In genomic region chr1:45014403-45015028, GRCh38 we compare ENCODE assay signal across 8 cellular contexts. TPM values are rescaled to one million over a fixed set of nuclear protein-coding genes. Genes with fewer than 3 reads are reported as not detected.
DNase-seq lines count a peak whose midpoint lies in the region; ATAC-seq and TF ChIP-seq lines count a peak whose summit lies in the region.

No MANE protein-coding gene starts in this region.

- peak; percentile 73 to 75 for DNase-seq in AML-193 (lab: John Stamatoyannopoulos, UW)
- peak; percentile 71 for DNase-seq in HEK293T (ENCODE audit: extremely low spot score)
- DNase-seq in NCI-H69 (lab: John Stamatoyannopoulos, UW), result peak; percentile 67
- peak; percentile 76 to 80 for DNase-seq in activated CD4-positive, alpha-beta T cell treated with anti-CD3 and anti-CD28 coated beads, Interleukin-2, amount 50 U/mL, for 4 hours
- DNase-seq in dermis blood vessel endothelial cell, result peak; percentile 94
- DNase-seq in lung microvascular endothelial cell (ENCODE audit: low read depth in 2 of 2), result peak; percentile 88 to 92
- peak; percentile 45 for DNase-seq in stimulated activated CD8-positive, alpha-beta memory T cell treated with anti-CD3 and anti-CD28 coated beads, Interleukin-12 subunit alpha, Interleukin-12 subunit beta, amount 100 ng/mL, for 24 hours (ENCODE audit: extremely low read depth)

- POLR2A ChIA-PET in HEK293T (lab: Yijun Ruan, JAX), result interaction anchor here (0.7 to 6.2 kb wide), 8 partner anchors 11 to 326 kb away, joined by 3 to 154 read pairs (median 5); partner anchors contain the start of genes EIF2B3, MUTYH, PTCH2 and TOE1

- no peak for ATAC-seq in GM18520 (IDR thresholded peaks at IDR 0.05; ENCODE audit: unreplicated experiment)

- CTCF ChIA-PET in HEK293T (lab: Yijun Ruan, JAX), result interaction anchor here (0.6 to 11.2 kb wide), 7 partner anchors 94 to 507 kb away, joined by 3 to 139 read pairs (median 3); partner anchors contain the start of gene PRDX1

TF ChIP-seq in HEK293T, 16 proteins besides CTCF, POLR2A, EP300 and RAD21:
- TF ChIP-seq SP1 (IDR thresholded peaks at IDR 0.05) (no peak), L3MBTL2 (conservative IDR thresholded peaks at IDR 0.05) (no peak), FOXK2 (IDR thresholded peaks at IDR 0.05) (no peak), HDGF (IDR thresholded peaks at IDR 0.05; ENCODE audit: borderline replicate concordance) (no peak), NFRKB (IDR thresholded peaks at IDR 0.05) (no peak), BHLHE40 (IDR thresholded peaks at IDR 0.05; ENCODE audit: borderline replicate concordance) (no peak), ELF4 (IDR thresholded peaks at IDR 0.05) (no peak), FOXA1 (IDR thresholded peaks at IDR 0.05) (no peak)

RNA-seq across cellular contexts. Expression of gene UROD, which starts 2.5 kb away (rescaled TPM):
- total RNA-seq in dermis blood vessel endothelial cell (207 and 231 TPM in 2 replicates), lung microvascular endothelial cell (240 and 272 TPM in 2 replicates)

RNA-seq across cellular contexts. Expression of gene HECTD3, which starts 3.4 kb away (rescaled TPM):
- total RNA-seq in dermis blood vessel endothelial cell (32.2 and 54.8 TPM in 2 replicates), lung microvascular endothelial cell (17.7 and 19.6 TPM in 2 replicates)

RNA-seq across cellular contexts. Expression of gene EIF2B3, which starts 28.1 kb away (rescaled TPM):
- total RNA-seq in dermis blood vessel endothelial cell (22.8 and 26.5 TPM in 2 replicates), lung microvascular endothelial cell (15.3 and 16.1 TPM in 2 replicates)
